Comparison of ENCODE assay signal across 9 cellular contexts in the genomic region with DNA sequence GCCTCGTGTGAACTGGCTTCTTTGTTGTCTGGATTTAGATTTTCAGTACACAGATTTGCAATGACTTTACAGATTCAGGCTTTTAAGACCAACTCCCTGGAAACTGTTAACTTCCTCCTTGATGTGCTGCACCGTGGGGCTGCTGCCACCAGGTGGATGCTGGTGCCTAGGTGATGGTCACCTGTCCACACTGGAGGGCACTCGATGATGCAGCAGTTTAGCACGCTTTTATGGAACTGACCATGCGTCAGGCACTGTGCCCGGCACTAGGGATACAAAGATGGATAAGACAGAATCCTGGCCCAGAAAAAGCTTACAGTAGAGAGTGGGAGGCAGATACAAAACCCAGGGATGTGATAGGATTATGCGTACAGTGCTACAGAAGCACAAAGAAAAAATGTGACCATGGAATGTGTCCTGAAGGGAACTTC.
A peak's percentile ranks its signal among the peaks of the same experiment; 100 is the strongest.
DNase-seq lines count a peak whose midpoint lies in the region; ATAC-seq and TF ChIP-seq lines count a peak whose summit lies in the region.
"Had no signal": no experiment of that assay in that cellular context is flagged by ENCODE, and none has a peak within 500 bp of the region (broad histone marks: within the 10 kb centered on the region; RNA-seq: fewer than 3 reads in every experiment).

No MANE protein-coding gene starts in this region.

- peak; percentile 61 for DNase-seq in activated CD4-positive, alpha-beta T cell treated with anti-CD3 and anti-CD28 coated beads, Interleukin-2, amount 10 ng/mL, durations not matched to agents 24 days and 14 days
- DNase-seq in activated CD4-positive, alpha-beta T cell treated with anti-CD3 and anti-CD28 coated beads for 4 hours = no peak
- DNase-seq in NB4 (ENCODE audit: low read depth) = peak; percentile 29
- no peak for DNase-seq in chondrocyte (ENCODE audit: low spot score)
- DNase-seq in stimulated activated CD4-positive, alpha-beta T cell treated with anti-CD3 and anti-CD28 coated beads, Interleukin-4, amount 100 ng/mL, for 24 hours = peak; percentile 4
- DNase-seq in cortex of kidney (lab: John Stamatoyannopoulos, UW) = no peak
- DNase-seq: activated B cell treated with CpG ODN at 0.5 μM for 24 hours had no signal

- H3K27ac Mint-ChIP-seq in activated CD4-positive, alpha-beta T cell treated with anti-CD3 and anti-CD28 coated beads, Interleukin-2, amount 10 ng/mL, durations not matched to agents 24 days and 14 days = no peak overlapping the region
- no peak overlapping the region for H3K27ac Mint-ChIP-seq in chondrocyte (ENCODE audit: unreplicated experiment)
- H3K27ac Mint-ChIP-seq: activated B cell treated with CpG ODN at 0.5 μM for 24 hours had no signal

- intact Hi-C loops in activated CD4-positive, alpha-beta T cell treated with anti-CD3 and anti-CD28 coated beads, Interleukin-2, amount 10 ng/mL, durations not matched to agents 24 days and 14 days (cut with micrococcal nuclease) = no loop called here

- no peak for ATAC-seq in GM18858 (IDR thresholded peaks at IDR 0.05; ENCODE audit: unreplicated experiment)
- ATAC-seq in HG03469 (IDR thresholded peaks at IDR 0.05; ENCODE audit: unreplicated experiment) = no peak

- no peak overlapping the region for H3K4me3 ChIP-seq in NB4 (ENCODE audit: low read depth, low read length)

- no peaks in the 10 kb centered on the region for H3K36me3 Mint-ChIP-seq in activated CD4-positive, alpha-beta T cell treated with anti-CD3 and anti-CD28 coated beads, Interleukin-2, amount 10 ng/mL, durations not matched to agents 24 days and 14 days (ENCODE audit: low read depth)
- no peaks in the 10 kb centered on the region for H3K36me3 Mint-ChIP-seq in chondrocyte (ENCODE audit: low read depth)

- TF ChIP-seq POLR2A in NB4 (IDR thresholded peaks at IDR 0.05; ENCODE audit: extremely low read depth, insufficient read length) = no peak

- H3K9me3 Mint-ChIP-seq in activated CD4-positive, alpha-beta T cell treated with anti-CD3 and anti-CD28 coated beads, Interleukin-2, amount 10 ng/mL, durations not matched to agents 24 days and 14 days = no peaks in the 10 kb centered on the region
- peaks cover 3% of the 10 kb centered on the region for H3K9me3 Mint-ChIP-seq in chondrocyte (ENCODE audit: low read depth)
- H3K9me3 Mint-ChIP-seq: activated B cell treated with CpG ODN at 0.5 μM for 24 hours had no signal

- H3K4me3 Mint-ChIP-seq in activated CD4-positive, alpha-beta T cell treated with anti-CD3 and anti-CD28 coated beads, Interleukin-2, amount 10 ng/mL, durations not matched to agents 24 days and 14 days = no peak overlapping the region
- no peak overlapping the region for H3K4me3 Mint-ChIP-seq in chondrocyte (ENCODE audit: unreplicated experiment)
- H3K4me3 Mint-ChIP-seq: activated B cell treated with CpG ODN at 0.5 μM for 24 hours had no signal

- H3K4me1 Mint-ChIP-seq in activated CD4-positive, alpha-beta T cell treated with anti-CD3 and anti-CD28 coated beads, Interleukin-2, amount 10 ng/mL, durations not matched to agents 24 days and 14 days = no peaks in the 10 kb centered on the region
- peaks cover 15% of the 10 kb centered on the region for H3K4me1 Mint-ChIP-seq in chondrocyte (ENCODE audit: low read depth)

- TF ChIP-seq CTCF in NB4 (IDR thresholded peaks at IDR 0.05; ENCODE audit: low read depth, low read length) (peak; percentile 21), chondrocyte (IDR thresholded peaks at IDR 0.05) (peak; percentile 24)

- H3K27me3 Mint-ChIP-seq in activated CD4-positive, alpha-beta T cell treated with anti-CD3 and anti-CD28 coated beads, Interleukin-2, amount 10 ng/mL, durations not matched to agents 24 days and 14 days = peaks cover 11% of the 10 kb centered on the region
- no peaks in the 10 kb centered on the region for H3K27me3 Mint-ChIP-seq in chondrocyte (ENCODE audit: low read depth)

Comparison
In these comparisons a context has a peak if more than half of its experiments do, and no peak if none do; other contexts are left out.
1. DNase-seq: peak in activated CD4-positive, alpha-beta T cell treated with anti-CD3 and anti-CD28 coated beads, Interleukin-2, amount 10 ng/mL, durations not matched to agents 24 days and 14 days (single experiment), NB4 (single experiment) and stimulated activated CD4-positive, alpha-beta T cell treated with anti-CD3 and anti-CD28 coated beads, Interleukin-4, amount 100 ng/mL, for 24 hours (single experiment); none in activated CD4-positive, alpha-beta T cell treated with anti-CD3 and anti-CD28 coated beads for 4 hours (0 of 2), chondrocyte (single experiment) and cortex of kidney (single experiment).